ENCODE assay signal across 8 cellular contexts in genomic region chr4:158624889-158625478, GRCh38. TPM values are rescaled to one million over a fixed set of nuclear protein-coding genes. Genes with fewer than 3 reads are reported as not detected.
DNase-seq lines count a peak whose midpoint lies in the region; ATAC-seq and TF ChIP-seq lines count a peak whose summit lies in the region.

No MANE protein-coding gene starts in this region.

- POLR2A ChIA-PET in activated CD4-positive, alpha-beta memory T cell treated with anti-CD3 and anti-CD28 coated beads for 36 hours (lab: Charles Lee): no interaction called here

- peaks cover 11% of the 10 kb centered on the region for H3K27me3 Mint-ChIP-seq in activated CD4-positive, alpha-beta memory T cell treated with anti-CD3 and anti-CD28 coated beads for 36 hours

- no peak overlapping the region for H3K9ac ChIP-seq in mammary epithelial cell (ENCODE audit: insufficient read depth, low read length)

- H3K79me2 ChIP-seq in mammary epithelial cell (ENCODE audit: insufficient read depth, low read length): no peaks in the 10 kb centered on the region

- in situ Hi-C loops in mammary epithelial cell (cut with MboI; ENCODE audit: low sequenced_read_pairs in 2 of 2): loop anchor here (5.0 to 25.0 kb wide), 4 partner anchors 210 to 638 kb away; no protein-coding TSS in a partner anchor

- H3K4me3 ChIP-seq in mammary epithelial cell (replicated peaks in 1 of 3; ENCODE audit: insufficient read depth in 1 of 3, low read depth in 2 of 3, low read length in 3 of 3): no peak overlapping the region
- H3K4me3 ChIP-seq in aorta (ENCODE audit: low read length in 2 of 2): peak overlapping the region in 1 of 2 donors; percentile 34

- no peaks in the 10 kb centered on the region for H3K36me3 ChIP-seq in mammary epithelial cell (ENCODE audit: insufficient read depth, low read length)
- no peaks in the 10 kb centered on the region for H3K36me3 ChIP-seq in aorta (ENCODE audit: control insufficient read depth in 1 of 2, insufficient read depth in 2 of 2, low read length in 1 of 2)

- H3K27ac Mint-ChIP-seq in activated CD4-positive, alpha-beta memory T cell treated with anti-CD3 and anti-CD28 coated beads for 36 hours: no peak overlapping the region

- peak; percentile 74 to 78 for TF ChIP-seq CTCF in mammary epithelial cell (conservative IDR thresholded peaks at IDR 0.05 in 1 of 2, IDR thresholded peaks at IDR 0.05 in 1 of 2; ENCODE audit: extremely low read depth in 1 of 2, insufficient read depth in 1 of 2, low read depth in 1 of 2, low read length in 2 of 2)

- no peaks in the 10 kb centered on the region for H3K4me1 ChIP-seq in mammary epithelial cell (ENCODE audit: insufficient read depth, low read length)
- H3K4me1 ChIP-seq in aorta (ENCODE audit: control insufficient read depth in 1 of 2, insufficient read depth in 2 of 2, low read length in 2 of 2): no peaks in the 10 kb centered on the region

- H3K4me2 ChIP-seq in mammary epithelial cell (ENCODE audit: insufficient read depth, low read depth, low read length): no peak overlapping the region

- H4K20me1 ChIP-seq in mammary epithelial cell (ENCODE audit: insufficient read depth, low read length): no peaks in the 10 kb centered on the region

- H3K27me3 ChIP-seq in mammary epithelial cell (ENCODE audit: insufficient read depth, low read length) (peaks cover 1% of the 10 kb centered on the region), aorta (ENCODE audit: control insufficient read depth in 1 of 2, insufficient read depth in 2 of 2, low read length in 1 of 2) (no peaks in the 10 kb centered on the region)

- no peak overlapping the region for H3K27ac ChIP-seq in mammary epithelial cell (ENCODE audit: insufficient read depth, low read depth, low read length)
- H3K27ac ChIP-seq in aorta (ENCODE audit: low read depth in 1 of 2, low read length in 2 of 2): no peak overlapping the region

- intact Hi-C loops in mammary epithelial cell (cut with micrococcal nuclease): loop anchor here (1.0 to 2.0 kb wide), 4 partner anchors 129 to 372 kb away; no protein-coding TSS in a partner anchor
- intact Hi-C loops in left colon (cut with DNase I, micrococcal nuclease): loop anchor here in 1 of 2 donors (10.0 kb wide), 1 partner anchor 380 kb away; no protein-coding TSS in a partner anchor
- intact Hi-C loops in aorta (cut with DNase I): loop anchor here (1.0 to 10.0 kb wide), 4 partner anchors 364 to 630 kb away; partner anchors contain the start of gene GASK1B (in 1 of the 2)
- intact Hi-C loops in activated CD4-positive, alpha-beta memory T cell treated with anti-CD3 and anti-CD28 coated beads for 36 hours (cut with micrococcal nuclease): loop anchor here (1.0 to 2.0 kb wide), 3 partner anchors 128 to 372 kb away; no protein-coding TSS in a partner anchor

- H3K36me3 Mint-ChIP-seq in activated CD4-positive, alpha-beta memory T cell treated with anti-CD3 and anti-CD28 coated beads for 36 hours: no peaks in the 10 kb centered on the region

- no TSS peak for BruUV-seq in mammary epithelial cell (replicated peaks; lab: Mats Ljungman, UMichigan)

- no peaks in the 10 kb centered on the region for H3K9me3 Mint-ChIP-seq in activated CD4-positive, alpha-beta memory T cell treated with anti-CD3 and anti-CD28 coated beads for 36 hours

- CTCF ChIA-PET in mammary epithelial cell (lab: Charles Lee; ENCODE audit: low non-redundant PET): no interaction called here
- CTCF ChIA-PET in activated CD4-positive, alpha-beta memory T cell treated with anti-CD3 and anti-CD28 coated beads for 36 hours (lab: Charles Lee): interaction anchor here (1.1 to 1.5 kb wide), 3 partner anchors 35 to 372 kb away, joined by 3 to 4 read pairs (median 3); no protein-coding TSS in a partner anchor

- no peak overlapping the region for H2AFZ ChIP-seq in mammary epithelial cell (ENCODE audit: low read depth, low read length)

- H3K4me3 Mint-ChIP-seq in activated CD4-positive, alpha-beta memory T cell treated with anti-CD3 and anti-CD28 coated beads for 36 hours: no peak overlapping the region

- ATAC-seq in GM19468 (IDR thresholded peaks at IDR 0.05; ENCODE audit: extremely low read depth, unreplicated experiment) (peak; percentile 73), HG03442 (IDR thresholded peaks at IDR 0.05; ENCODE audit: unreplicated experiment) (peak; percentile 97), left colon (peak; percentile 73), aorta (ENCODE audit: low FRiP score) (peak; percentile 85)

- dilution Hi-C loops in mammary epithelial cell (cut with HindIII; ENCODE audit: low sequenced_read_pairs): no loop called here

- WGBS in mammary epithelial cell (ENCODE audit: low coverage, missing lambda C conversion rate): 5% methylated on average over 3 of the region's 3 CpGs
- 14 to 19% methylated on average over 3 of the region's 3 CpGs for WGBS in aorta, 2 donors

- no peaks in the 10 kb centered on the region for H3K4me1 Mint-ChIP-seq in activated CD4-positive, alpha-beta memory T cell treated with anti-CD3 and anti-CD28 coated beads for 36 hours (ENCODE audit: low read depth)

- no peaks in the 10 kb centered on the region for H3K9me3 ChIP-seq in mammary epithelial cell (replicated peaks; ENCODE audit: insufficient read depth, low read length)
- no peaks in the 10 kb centered on the region for H3K9me3 ChIP-seq in aorta (ENCODE audit: control insufficient read depth, low read length)

- DNase-seq in DMS53 (lab: John Stamatoyannopoulos, UW) (peak; percentile 83), NCI-H748 (lab: John Stamatoyannopoulos, UW; ENCODE audit: unreplicated experiment) (peak; percentile 65), mammary epithelial cell (peak; percentile 48), left colon (no peak), aorta (no peak)
- DNase-seq in activated CD4-positive, alpha-beta memory T cell treated with anti-CD3 and anti-CD28 coated beads for 36 hours: no peak

RNA-seq across cellular contexts. Expression of gene C4orf46, which starts 46.7 kb away (rescaled TPM):
- total RNA-seq in mammary epithelial cell: 10 to 100 TPM in 1 of 2 donors, 1 to 10 TPM in 1; 9.2 to 12.3 TPM
- polyA plus RNA-seq in mammary epithelial cell: 7.7 TPM
- polyA minus RNA-seq in mammary epithelial cell: 35.0 TPM
- total RNA-seq in left colon: 1 to 10 TPM; 2.4 to 2.8 TPM
- total RNA-seq in aorta: 1 to 10 TPM; 2.2 to 2.8 TPM
- polyA plus RNA-seq in aorta: 1 to 10 TPM; 1.8 to 3.0 TPM
- total RNA-seq in activated CD4-positive, alpha-beta memory T cell treated with anti-CD3 and anti-CD28 coated beads for 36 hours: 10 to 100 TPM; 16.3 to 19.3 TPM

RNA-seq across cellular contexts. Expression of gene ETFDH, which starts 47.1 kb away (rescaled TPM):
- total RNA-seq in mammary epithelial cell (10 to 100 TPM; 18.1 to 22.8 TPM), left colon (10 to 100 TPM; 62.8 to 74.1 TPM), aorta (10 to 100 TPM; 23.8 to 26.0 TPM)
- polyA plus RNA-seq in mammary epithelial cell (12.5 TPM), aorta (10 to 100 TPM; 21.9 to 42.0 TPM)
- polyA minus RNA-seq in mammary epithelial cell: 47.9 TPM
- 10 to 100 TPM; 30.8 to 30.9 TPM for total RNA-seq in activated CD4-positive, alpha-beta memory T cell treated with anti-CD3 and anti-CD28 coated beads for 36 hours

Comparison
In these comparisons a context has a peak if more than half of its experiments do, and no peak if none do; other contexts are left out.
1. DNase-seq: peak in DMS53 (single experiment), NCI-H748 (single experiment) and mammary epithelial cell (single experiment); none in left colon (0 of 2), aorta (0 of 2) and activated CD4-positive, alpha-beta memory T cell treated with anti-CD3 and anti-CD28 coated beads for 36 hours (single experiment).
2. Peak in every context shown above with its lines, with median percentiles within 50 percentile points of each other: ATAC-seq.